10 cellular contexts compared by ENCODE assay signal in genomic region chr15:58773024-58773423, GRCh38. TPM values are rescaled to one million over a fixed set of nuclear protein-coding genes. Genes with fewer than 3 reads are reported as not detected.
DNase-seq lines count a peak whose midpoint lies in the region; ATAC-seq, FAIRE-seq and TF ChIP-seq lines count a peak whose summit lies in the region.
"Had no signal": no experiment of that assay in that cellular context is flagged by ENCODE, and none has a peak within 500 bp of the region (broad histone marks: within the 10 kb centered on the region; RNA-seq: fewer than 3 reads in every experiment).

No MANE protein-coding gene starts in this region.

- H3K9ac ChIP-seq in kidney (ENCODE audit: low read length in 2 of 2): no peak overlapping the region

- no peak for TF ChIP-seq EP300 in tibial nerve (IDR thresholded peaks at IDR 0.05)

- H3K36me3 ChIP-seq in kidney (ENCODE audit: control insufficient read depth in 1 of 2, insufficient read depth in 2 of 2, low read length in 2 of 2): no peaks in the 10 kb centered on the region
- no peaks in the 10 kb centered on the region for H3K36me3 ChIP-seq in tibial nerve

- H3K9me3 Mint-ChIP-seq in activated T-cell treated with anti-CD3 and anti-CD28 coated beads, Interleukin-2, amount 50 U/mL, for 4 hours: no peaks in the 10 kb centered on the region
- H3K9me3 Mint-ChIP-seq in activated T-cell treated with anti-CD3 and anti-CD28 coated beads, Interleukin-2, amount 50 U/mL, for 24 hours: no peaks in the 10 kb centered on the region
- no peaks in the 10 kb centered on the region for H3K9me3 Mint-ChIP-seq in chondrocyte (ENCODE audit: low read depth)

- no peaks in the 10 kb centered on the region for H3K36me3 Mint-ChIP-seq in activated T-cell treated with anti-CD3 and anti-CD28 coated beads, Interleukin-2, amount 50 U/mL, for 4 hours (ENCODE audit: insufficient read depth)
- peaks cover 7% of the 10 kb centered on the region for H3K36me3 Mint-ChIP-seq in activated T-cell treated with anti-CD3 and anti-CD28 coated beads, Interleukin-2, amount 50 U/mL, for 24 hours (ENCODE audit: low read depth)
- H3K36me3 Mint-ChIP-seq in chondrocyte (ENCODE audit: low read depth): no peaks in the 10 kb centered on the region

- no peak for TF ChIP-seq CTCF in astrocyte of the cerebellum (IDR thresholded peaks at IDR 0.05; ENCODE audit: low read depth, low read length, missing control alignments)
- no peak for TF ChIP-seq CTCF in kidney (IDR thresholded peaks at IDR 0.05; ENCODE audit: borderline replicate concordance, extremely low read depth, insufficient read depth)
- no peak for TF ChIP-seq CTCF in tibial nerve (IDR thresholded peaks at IDR 0.05)
- no peak for TF ChIP-seq CTCF in chondrocyte (IDR thresholded peaks at IDR 0.05)

- H3K27me3 Mint-ChIP-seq in activated T-cell treated with anti-CD3 and anti-CD28 coated beads, Interleukin-2, amount 50 U/mL, for 4 hours (ENCODE audit: low read depth): no peaks in the 10 kb centered on the region
- no peaks in the 10 kb centered on the region for H3K27me3 Mint-ChIP-seq in activated T-cell treated with anti-CD3 and anti-CD28 coated beads, Interleukin-2, amount 50 U/mL, for 24 hours
- no peaks in the 10 kb centered on the region for H3K27me3 Mint-ChIP-seq in chondrocyte (ENCODE audit: low read depth)

- no peak for ATAC-seq in activated T-cell treated with anti-CD3 and anti-CD28 coated beads, Interleukin-2, amount 50 U/mL, for 4 hours
- no peak for ATAC-seq in GM21447 (IDR thresholded peaks at IDR 0.05; ENCODE audit: unreplicated experiment)

- no peak for FAIRE-seq in kidney (lab: Jason Lieb, UNC)

- H3K27ac ChIP-seq in kidney (ENCODE audit: low read depth in 2 of 2, low read length in 2 of 2) (no peak overlapping the region), tibial nerve (peak overlapping the region in 2 of 4 donors; percentile 100)

- H3K27me3 ChIP-seq in tibial nerve: no peaks in the 10 kb centered on the region

- in situ Hi-C loops in astrocyte of the cerebellum (cut with HindIII; ENCODE audit: low sequenced_read_pairs): no loop called here

- H3K4me3 ChIP-seq in astrocyte of the cerebellum (ENCODE audit: low read depth, low read length) (peak overlapping the region; percentile 96), kidney (ENCODE audit: low read length in 2 of 2) (peak overlapping the region; percentile 88 to 94), tibial nerve (peak overlapping the region; percentile 4 to 99 (median 87))

- no peak for DNase-seq in activated T-cell treated with anti-CD3 and anti-CD28 coated beads, Interleukin-2, amount 50 U/mL, for 4 hours
- no peak for DNase-seq in activated T-cell treated with anti-CD3 and anti-CD28 coated beads, Interleukin-2, amount 50 U/mL, for 24 hours
- DNase-seq in astrocyte of the cerebellum (ENCODE audit: low read depth): no peak
- no peak for DNase-seq in kidney
- DNase-seq in tibial nerve (ENCODE audit: low spot score in 2 of 2): no peak
- DNase-seq in NCI-H2196 treated with DMSO at 0.1 percent for 48 hours (lab: John Stamatoyannopoulos, UW; ENCODE audit: unreplicated experiment): no peak
- no peak for DNase-seq in chondrocyte (ENCODE audit: low spot score)
- DNase-seq: activated effector memory CD4-positive, alpha-beta T cell treated with Interleukin-2 at 50 U/mL for 16 hours; HCEC 1CT had no signal

- WGBS in tibial nerve, 2 donors: 67 to 70% methylated on average over 4 of the region's 4 CpGs

- intact Hi-C loops in kidney (cut with DNase I): no loop called here

- peaks cover 6% of the 10 kb centered on the region for H3K4me1 Mint-ChIP-seq in activated T-cell treated with anti-CD3 and anti-CD28 coated beads, Interleukin-2, amount 50 U/mL, for 4 hours (ENCODE audit: low read depth)
- peaks cover 25% of the 10 kb centered on the region for H3K4me1 Mint-ChIP-seq in activated T-cell treated with anti-CD3 and anti-CD28 coated beads, Interleukin-2, amount 50 U/mL, for 24 hours (ENCODE audit: low read depth)
- peaks cover 9% of the 10 kb centered on the region for H3K4me1 Mint-ChIP-seq in chondrocyte (ENCODE audit: low read depth)

- peaks cover 9 to 13% of the 10 kb centered on the region in 2 donors for H3K4me1 ChIP-seq in kidney (ENCODE audit: control insufficient read depth in 1 of 2, insufficient read depth in 1 of 2, low read depth in 1 of 2, low read length in 2 of 2)
- H3K4me1 ChIP-seq in tibial nerve: peaks cover 0 to 62% (median 16%) of the 10 kb centered on the region in 4 donors

- peak overlapping the region; percentile 91 for H3K4me3 Mint-ChIP-seq in activated T-cell treated with anti-CD3 and anti-CD28 coated beads, Interleukin-2, amount 50 U/mL, for 4 hours
- H3K4me3 Mint-ChIP-seq in activated T-cell treated with anti-CD3 and anti-CD28 coated beads, Interleukin-2, amount 50 U/mL, for 24 hours: no peak overlapping the region
- no peak overlapping the region for H3K4me3 Mint-ChIP-seq in chondrocyte (ENCODE audit: unreplicated experiment)

- no peak overlapping the region for H3K27ac Mint-ChIP-seq in activated T-cell treated with anti-CD3 and anti-CD28 coated beads, Interleukin-2, amount 50 U/mL, for 24 hours
- H3K27ac Mint-ChIP-seq in chondrocyte (ENCODE audit: unreplicated experiment): no peak overlapping the region

- H3K9me3 ChIP-seq in kidney (ENCODE audit: control insufficient read depth in 1 of 2, low read length in 2 of 2) (no peaks in the 10 kb centered on the region), tibial nerve (no peaks in the 10 kb centered on the region)

- TF ChIP-seq POLR2A in tibial nerve (IDR thresholded peaks at IDR 0.05): no peak

RNA-seq across cellular contexts. Expression of gene MINDY2, which starts 1.9 kb away (rescaled TPM):
- total RNA-seq in activated T-cell treated with anti-CD3 and anti-CD28 coated beads, Interleukin-2, amount 50 U/mL, for 4 hours: 1 to 10 TPM; 4.1 to 8.4 (median 5.9) TPM
- total RNA-seq in kidney (31.7 TPM), tibial nerve (10 to 100 TPM; 26.1 to 47.4 (median 39.9) TPM), chondrocyte (16.0 to 19.4 TPM (median 19.0 TPM) in 3 replicates)
- 5.1 TPM for polyA plus RNA-seq in kidney (ENCODE audit: insufficient read depth, low read depth, low replicate concordance)

RNA-seq across cellular contexts. Expression of gene ADAM10, which starts 23.5 kb away (rescaled TPM):
- 10 to 100 TPM; 57.0 to 60.2 (median 57.5) TPM for total RNA-seq in activated T-cell treated with anti-CD3 and anti-CD28 coated beads, Interleukin-2, amount 50 U/mL, for 4 hours
- total RNA-seq in kidney (235 TPM), tibial nerve (100 to 1,000 TPM in 2 of 4 donors, 10 to 100 TPM in 2; 64.8 to 132 (median 94.3) TPM), chondrocyte (147 to 181 TPM (median 148 TPM) in 3 replicates)
- polyA plus RNA-seq in kidney (ENCODE audit: insufficient read depth, low read depth, low replicate concordance): 19.5 TPM
